In genomic region chr4:88689877-88690276, GRCh38 we compare ENCODE assay signal across 18 cellular contexts. TPM values are rescaled to one million over a fixed set of nuclear protein-coding genes. Genes with fewer than 3 reads are reported as not detected.
A peak's percentile ranks its signal among the peaks of the same experiment; 100 is the strongest.
DNase-seq lines count a peak whose midpoint lies in the region; ATAC-seq and TF ChIP-seq lines count a peak whose summit lies in the region.
"Had no signal": no experiment of that assay in that cellular context is flagged by ENCODE, and none has a peak within 500 bp of the region (broad histone marks: within the 10 kb centered on the region; RNA-seq: fewer than 3 reads in every experiment).

No MANE protein-coding gene starts in this region.

- H2AK5ac ChIP-seq in mesenchymal stem cell (ENCODE audit: low read length, severe bottlenecking), result no peak overlapping the region

- no peak overlapping the region for H2AFZ ChIP-seq in mesenchymal stem cell (ENCODE audit: low read depth, low read length)

- no peak overlapping the region for H3K4me3 Mint-ChIP-seq in activated T-cell treated with anti-CD3 and anti-CD28 coated beads, Interleukin-2, amount 50 U/mL, for 24 hours
- H3K4me3 Mint-ChIP-seq in HFFc6, result no peak overlapping the region
- H3K4me3 Mint-ChIP-seq: CD8-positive, alpha-beta memory T cell had no signal

- H2BK15ac ChIP-seq in mesenchymal stem cell (ENCODE audit: low read depth, poor library complexity, severe bottlenecking), result no peak overlapping the region

- no peak overlapping the region for H3K18ac ChIP-seq in mesenchymal stem cell (ENCODE audit: low read depth in 1 of 2, low read length in 2 of 2)

- H2BK12ac ChIP-seq in mesenchymal stem cell (ENCODE audit: low read length in 2 of 2), result no peak overlapping the region

- H3K9ac ChIP-seq in mesenchymal stem cell (ENCODE audit: low read length), result no peak overlapping the region

- no peak overlapping the region for H3K4me2 ChIP-seq in mesenchymal stem cell (ENCODE audit: low read length, poor library complexity, severe bottlenecking)

- H3K27me3 Mint-ChIP-seq in activated T-cell treated with anti-CD3 and anti-CD28 coated beads, Interleukin-2, amount 50 U/mL, for 24 hours, result no peaks in the 10 kb centered on the region
- no peaks in the 10 kb centered on the region for H3K27me3 Mint-ChIP-seq in HFFc6 (ENCODE audit: insufficient read depth)
- H3K27me3 Mint-ChIP-seq: CD8-positive, alpha-beta memory T cell had no signal

- H3K4ac ChIP-seq in mesenchymal stem cell (ENCODE audit: low read depth in 1 of 2, low read length in 2 of 2), result no peak overlapping the region

- peaks cover 2% of the 10 kb centered on the region for H3K4me1 ChIP-seq in mesenchymal stem cell (ENCODE audit: control insufficient read depth, insufficient read depth, low read depth, low read length)
- H3K4me1 ChIP-seq: HAP-1 had no signal

- no peak overlapping the region for H3K27ac ChIP-seq in mesenchymal stem cell (ENCODE audit: low read length, poor library complexity, severe bottlenecking)

- H4K91ac ChIP-seq in mesenchymal stem cell (ENCODE audit: low read length), result no peak overlapping the region

- DNase-seq in activated T-cell treated with anti-CD3 and anti-CD28 coated beads, Interleukin-2, amount 50 U/mL, for 24 hours, result no peak
- DNase-seq in activated T-cell treated with anti-CD3 and anti-CD28 coated beads, Interleukin-2, amount 50 U/mL, for 1 hour, result no peak
- no peak for DNase-seq in HFFc6
- peak; percentile 32 for DNase-seq in fibroblast of villous mesenchyme (ENCODE audit: low read depth)
- peak; percentile 13 for DNase-seq in mesenchymal stem cell
- DNase-seq in GM10266 (ENCODE audit: extremely low spot score), result no peak
- no peak for DNase-seq in GM19240 (ENCODE audit: insufficient read length, low spot score)
- DNase-seq: C1 segment of cervical spinal cord; CD8-positive, alpha-beta memory T cell; DMS 273 treated with DMSO at 0.1 percent for 48 hours; DND-41; KBM-7; NCI-H1694 treated with DMSO at 0.1 percent for 48 hours; NCI-H510A treated with DMSO at 0.1 percent for 48 hours; NCI-H774; SHP77 treated with DMSO at 0.1 percent for 48 hours had no signal

- no peak overlapping the region for H4K8ac ChIP-seq in mesenchymal stem cell (ENCODE audit: low read length)

- H3K9me3 Mint-ChIP-seq in activated T-cell treated with anti-CD3 and anti-CD28 coated beads, Interleukin-2, amount 50 U/mL, for 24 hours, result no peaks in the 10 kb centered on the region
- H3K9me3 Mint-ChIP-seq in HFFc6, result no peaks in the 10 kb centered on the region
- H3K9me3 Mint-ChIP-seq: CD8-positive, alpha-beta memory T cell had no signal

- TF ChIP-seq CTCF in HFFc6 (IDR thresholded peaks at IDR 0.05) (no peak), fibroblast of villous mesenchyme (IDR thresholded peaks at IDR 0.05; ENCODE audit: insufficient read depth, low read depth, low read length) (no peak), GM10266 (IDR thresholded peaks at IDR 0.05; ENCODE audit: control insufficient read depth, insufficient read depth, low read depth, missing control alignments) (no peak)

- H2BK5ac ChIP-seq in mesenchymal stem cell (ENCODE audit: low read depth, low read length, poor library complexity, severe bottlenecking), result no peak overlapping the region

- no peak overlapping the region for H3K14ac ChIP-seq in mesenchymal stem cell (ENCODE audit: low read length in 2 of 2)

- H3K36me3 Mint-ChIP-seq in activated T-cell treated with anti-CD3 and anti-CD28 coated beads, Interleukin-2, amount 50 U/mL, for 24 hours (ENCODE audit: low read depth), result peaks cover 61% of the 10 kb centered on the region
- H3K36me3 Mint-ChIP-seq in HFFc6 (ENCODE audit: low read depth), result peaks cover 21% of the 10 kb centered on the region; the same call in 1 of the 2 replicates

- peaks cover 0 to 31% of the 10 kb centered on the region in 2 experiments for H3K36me3 ChIP-seq in mesenchymal stem cell (ENCODE audit: control insufficient read depth in 1 of 2, insufficient read depth in 2 of 2, low read depth in 1 of 2, low read length in 2 of 2)
- H3K36me3 ChIP-seq: HAP-1 had no signal

- no peaks in the 10 kb centered on the region for H3K9me3 ChIP-seq in mesenchymal stem cell (ENCODE audit: control insufficient read depth, low read length)
- H3K9me3 ChIP-seq: HAP-1 had no signal

- H3K23ac ChIP-seq in mesenchymal stem cell (ENCODE audit: low read length in 2 of 2), result no peak overlapping the region

- H2BK120ac ChIP-seq in mesenchymal stem cell (ENCODE audit: low read depth, low read length), result no peak overlapping the region

- no peak for ATAC-seq in HG03520 (IDR thresholded peaks at IDR 0.05; ENCODE audit: unreplicated experiment)

- H3K27me3 ChIP-seq in mesenchymal stem cell (ENCODE audit: control insufficient read depth in 1 of 2, insufficient read depth in 1 of 2, low read length in 2 of 2), result no peaks in the 10 kb centered on the region

- peak overlapping the region; percentile 23 for H3K27ac Mint-ChIP-seq in activated T-cell treated with anti-CD3 and anti-CD28 coated beads, Interleukin-2, amount 50 U/mL, for 24 hours
- peak overlapping the region; percentile 41; the same call in 1 of the 2 replicates for H3K27ac Mint-ChIP-seq in HFFc6

- no peaks in the 10 kb centered on the region for H3K79me1 ChIP-seq in mesenchymal stem cell (replicated peaks; ENCODE audit: low read length, poor library complexity, severe bottlenecking)

- peaks cover 7% of the 10 kb centered on the region for H3K4me1 Mint-ChIP-seq in activated T-cell treated with anti-CD3 and anti-CD28 coated beads, Interleukin-2, amount 50 U/mL, for 24 hours (ENCODE audit: low read depth)
- peaks cover 18% of the 10 kb centered on the region for H3K4me1 Mint-ChIP-seq in HFFc6 (ENCODE audit: low read depth)

- WGBS in mesenchymal stem cell, result no CpG with 5 or more reads among the region's 2 CpGs

- no peak overlapping the region for H3K4me3 ChIP-seq in fibroblast of villous mesenchyme (ENCODE audit: low read depth, low read length)
- H3K4me3 ChIP-seq in mesenchymal stem cell (ENCODE audit: insufficient read depth in 1 of 2, low read depth in 1 of 2, low read length in 2 of 2), result no peak overlapping the region
- H3K4me3 ChIP-seq: HAP-1 had no signal

RNA-seq across cellular contexts. Expression of gene NAP1L5, which starts 7.8 kb away (rescaled TPM):
- 10 to 100 TPM; 14.6 to 20.0 (median 18.3) TPM for total RNA-seq in HFFc6 (2021; fragmentation: NEBNext Ultra II Directional; extraction: Animal tissue kit (Norgen Biotek cat#: 25700))
- total RNA-seq in fibroblast of villous mesenchyme, result 5.5 and 10.4 TPM in 2 replicates
- polyA plus RNA-seq in mesenchymal stem cell (2013, experiment 1 of 2), result 9.1 TPM
- 9.6 TPM for polyA plus RNA-seq in mesenchymal stem cell (2013, experiment 2 of 2)

Comparison
In these comparisons a context has a peak if more than half of its experiments do, and no peak if none do; other contexts are left out.
1. DNase-seq: peak in fibroblast of villous mesenchyme (single experiment) and mesenchymal stem cell (single experiment); none in activated T-cell treated with anti-CD3 and anti-CD28 coated beads, Interleukin-2, amount 50 U/mL, for 24 hours (single experiment), activated T-cell treated with anti-CD3 and anti-CD28 coated beads, Interleukin-2, amount 50 U/mL, for 1 hour (single experiment), HFFc6 (single experiment), GM10266 (single experiment) and GM19240 (single experiment).